In genomic region chr1:228836427-228836826, GRCh38 we compare ENCODE assay signal across 1 cellular context.
TF ChIP-seq lines count a peak whose summit lies in the region.

No MANE protein-coding gene starts in this region.

TF ChIP-seq in HepG2, 621 proteins besides CTCF, POLR2A, EP300 and RAD21 (continued from another document and continues in another):
- TF ChIP-seq ZNF331 (CRISPR knock-in tag; IDR thresholded peaks at IDR 0.05) (peak; percentile 73), DMAP1 (CRISPR knock-in tag; IDR thresholded peaks at IDR 0.05) (peak; percentile 79), ZNF44 (CRISPR knock-in tag; IDR thresholded peaks at IDR 0.05) (no peak), ZNF10 (CRISPR knock-in tag; IDR thresholded peaks at IDR 0.05; ENCODE audit: borderline replicate concordance, low read depth) (no peak), CREB1 (IDR thresholded peaks at IDR 0.05) (0 out of 2 replicates have a peak, but pooled peaks have one; percentile 31), CREB1 (CRISPR knock-in tag; IDR thresholded peaks at IDR 0.05) (peak; percentile 49), ZNF280D (CRISPR knock-in tag; IDR thresholded peaks at IDR 0.05) (0 out of 2 replicates have a peak, but pooled peaks have one; percentile 72), ZNF597 (CRISPR knock-in tag; IDR thresholded peaks at IDR 0.05) (no peak), ZFP36L1 (CRISPR knock-in tag; IDR thresholded peaks at IDR 0.05) (no peak; the same call in 1 of the 2 replicates), ZNF414 (CRISPR knock-in tag; IDR thresholded peaks at IDR 0.05) (0 out of 2 replicates have a peak, but pooled peaks have one; percentile 47), POLR2AphosphoS5 (IDR thresholded peaks at IDR 0.05; ENCODE audit: low read depth, low read length) (peak; percentile 52), BHLHE40 (IDR thresholded peaks at IDR 0.05; ENCODE audit: low read length) (peak; percentile 46; the same call in 1 of the 2 replicates), ZNF354B (CRISPR knock-in tag; IDR thresholded peaks at IDR 0.05) (no peak), SRY (CRISPR knock-in tag; IDR thresholded peaks at IDR 0.05) (no peak), SETDB1 (CRISPR knock-in tag; IDR thresholded peaks at IDR 0.05; ENCODE audit: borderline replicate concordance) (no peak), BCL3 (CRISPR knock-in tag; IDR thresholded peaks at IDR 0.05) (no peak; the same call in 1 of the 2 replicates), TFE3 (CRISPR knock-in tag; IDR thresholded peaks at IDR 0.05) (peak; percentile 68), ZXDC (CRISPR knock-in tag; IDR thresholded peaks at IDR 0.05) (no peak), ZNF550 (CRISPR knock-in tag; IDR thresholded peaks at IDR 0.05; ENCODE audit: borderline replicate concordance) (no peak), FOXP1 (IDR thresholded peaks at IDR 0.05) (no peak), FOXP1 (CRISPR knock-in tag; IDR thresholded peaks at IDR 0.05) (peak; percentile 86), E2F1 (CRISPR knock-in tag; IDR thresholded peaks at IDR 0.05) (no peak), PAF1 (CRISPR knock-in tag; IDR thresholded peaks at IDR 0.05) (no peak), ZNF629 (CRISPR knock-in tag; conservative IDR thresholded peaks at IDR 0.05) (0 out of 2 replicates have a peak, but pooled peaks have one; percentile 8), XRCC5 (optimal IDR thresholded peaks at IDR 0.05; ENCODE audit: low read length) (peak; percentile 83), ZNF772 (CRISPR knock-in tag; IDR thresholded peaks at IDR 0.05) (peak; percentile 49; the same call in 1 of the 2 replicates), ZFP1 (CRISPR knock-in tag; IDR thresholded peaks at IDR 0.05) (no peak), ZNF850 (CRISPR knock-in tag; conservative IDR thresholded peaks at IDR 0.05) (no peak), NPAS2 (CRISPR knock-in tag; IDR thresholded peaks at IDR 0.05; ENCODE audit: borderline replicate concordance) (no peak), ZNF468 (CRISPR knock-in tag; IDR thresholded peaks at IDR 0.05) (no peak), MLX (CRISPR knock-in tag; IDR thresholded peaks at IDR 0.05) (peak; percentile 56; the same call in 1 of the 2 replicates), THYN1 (CRISPR knock-in tag; IDR thresholded peaks at IDR 0.05; ENCODE audit: borderline replicate concordance, low read depth) (no peak), KDM3A (CRISPR knock-in tag; IDR thresholded peaks at IDR 0.05; ENCODE audit: low read depth) (0 out of 2 replicates have a peak, but pooled peaks have one; percentile 57), DNMT3B (CRISPR knock-in tag; conservative IDR thresholded peaks at IDR 0.05) (no peak), ZSCAN9 (CRISPR knock-in tag; IDR thresholded peaks at IDR 0.05; ENCODE audit: borderline replicate concordance) (no peak), ZBTB43 (CRISPR knock-in tag; conservative IDR thresholded peaks at IDR 0.05) (no peak), ZBTB39 (CRISPR knock-in tag; IDR thresholded peaks at IDR 0.05) (no peak), HOMEZ (CRISPR knock-in tag; IDR thresholded peaks at IDR 0.05; ENCODE audit: low read depth) (peak; percentile 15; the same call in 1 of the 2 replicates), TOPORS (CRISPR knock-in tag; IDR thresholded peaks at IDR 0.05) (0 out of 2 replicates have a peak, but pooled peaks have one; percentile 67), NR2F2 (IDR thresholded peaks at IDR 0.05; ENCODE audit: borderline replicate concordance, low read depth) (no peak), ZNF780A (CRISPR knock-in tag; IDR thresholded peaks at IDR 0.05) (no peak), SAFB2 (CRISPR knock-in tag; IDR thresholded peaks at IDR 0.05; ENCODE audit: borderline replicate concordance, low read depth) (peak; percentile 50; the same call in 1 of the 2 replicates), HDAC6 (IDR thresholded peaks at IDR 0.05; ENCODE audit: low read depth, low read length) (no peak), ARHGAP35 (CRISPR knock-in tag; IDR thresholded peaks at IDR 0.05; ENCODE audit: borderline replicate concordance) (no peak)
